In genomic region chr7:158117341-158118222, GRCh38 we compare ENCODE assay signal across 29 cellular contexts.
"Had no signal": no experiment of that assay in that cellular context is flagged by ENCODE, and none has a peak within 500 bp of the region (broad histone marks: within the 10 kb centered on the region; RNA-seq: fewer than 3 reads in every experiment).

No MANE protein-coding gene starts in this region.

- H3K9me3 ChIP-seq: colonic mucosa had no signal

- H3K4me1 ChIP-seq: ascending aorta, breast epithelium, colonic mucosa, gastrocnemius medialis, heart left ventricle had no signal

- H3K4me3 ChIP-seq: ascending aorta, breast epithelium, cardiac muscle cell, colonic mucosa, gastrocnemius medialis, heart left ventricle had no signal

- H3K36me3 ChIP-seq: ascending aorta, breast epithelium, cardiac muscle cell, colonic mucosa, gastrocnemius medialis, heart left ventricle had no signal

- H3K27me3 ChIP-seq: ascending aorta, breast epithelium, cardiac muscle cell, colonic mucosa, gastrocnemius medialis, heart left ventricle had no signal

- H3K27ac ChIP-seq: ascending aorta, breast epithelium, cardiac muscle cell, colonic mucosa, gastrocnemius medialis, heart left ventricle had no signal

- ATAC-seq: activated CD8-positive, alpha-beta T cell treated with anti-CD3 and anti-CD28 coated beads for 36 hours; activated naive CD4-positive, alpha-beta T cell treated with anti-CD3 and anti-CD28 coated beads, Interleukin-2, amount 50 U/mL, for 72 hours; activated T-cell treated with anti-CD3 and anti-CD28 coated beads, Interleukin-2, amount 50 U/mL, for 4 hours; activated T-helper 17 cell treated with anti-CD3 and anti-CD28 coated beads, Interleukin-2, amount 50 U/mL, for 72 hours; esophagus mucosa; gastrocnemius medialis; heart left ventricle; T-helper 17 cell had no signal

- DNase-seq: activated CD4-positive, alpha-beta T cell treated with anti-CD3 and anti-CD28 coated beads for 48 hours; activated CD4-positive, alpha-beta T cell treated with anti-CD3 and anti-CD28 coated beads, Interleukin-2, amount 50 U/mL, for 1 hour; activated CD4-positive, alpha-beta T cell treated with anti-CD3 and anti-CD28 coated beads, Interleukin-2, amount 50 U/mL, for 48 hours; activated CD4-positive, CD25-positive, alpha-beta regulatory T cell; activated CD4-positive, CD25-positive, alpha-beta regulatory T cell treated with anti-CD3 and anti-CD28 coated beads, Interleukin-2, amount 50 U/mL, for 72 hours; activated CD8-positive, alpha-beta memory T cell treated with anti-CD3 and anti-CD28 coated beads for 24 hours; activated CD8-positive, alpha-beta T cell treated with anti-CD3 and anti-CD28 coated beads for 36 hours; activated effector memory CD4-positive, alpha-beta T cell treated with Interleukin-2 at 50 U/mL for 16 hours; activated gamma-delta T cell treated with Interleukin-2 at 50 U/mL for 16 hours; activated naive CD4-positive, alpha-beta T cell treated with anti-CD3 and anti-CD28 coated beads for 36 hours; activated naive CD8-positive, alpha-beta T cell treated with anti-CD3 and anti-CD28 coated beads, Interleukin-2, amount 10 ng/mL, durations not matched to agents 7 days and 5 days; activated T-cell treated with anti-CD3 and anti-CD28 coated beads, Interleukin-2, amount 50 U/mL, for 4 hours; central memory CD4-positive, alpha-beta T cell; cerebellar nuclear complex; colonic mucosa; effector CD8-positive, alpha-beta T cell; foreskin fibroblast; gastrocnemius medialis; glutamatergic neuron; heart left ventricle; T-helper 1 cell; T-helper 17 cell; T1000 had no signal
